ENCODE assay signal across 8 cellular contexts in genomic region chr15:59688888-59689625, GRCh38. TPM values are rescaled to one million over a fixed set of nuclear protein-coding genes. Genes with fewer than 3 reads are reported as not detected.
A peak's percentile ranks its signal among the peaks of the same experiment; 100 is the strongest.
DNase-seq lines count a peak whose midpoint lies in the region; ATAC-seq and TF ChIP-seq lines count a peak whose summit lies in the region.

A gene with protein sequence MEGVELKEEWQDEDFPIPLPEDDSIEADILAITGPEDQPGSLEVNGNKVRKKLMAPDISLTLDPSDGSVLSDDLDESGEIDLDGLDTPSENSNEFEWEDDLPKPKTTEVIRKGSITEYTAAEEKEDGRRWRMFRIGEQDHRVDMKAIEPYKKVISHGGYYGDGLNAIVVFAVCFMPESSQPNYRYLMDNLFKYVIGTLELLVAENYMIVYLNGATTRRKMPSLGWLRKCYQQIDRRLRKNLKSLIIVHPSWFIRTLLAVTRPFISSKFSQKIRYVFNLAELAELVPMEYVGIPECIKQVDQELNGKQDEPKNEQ (minus strand): TSS chr15:59689320. CDS start chr15:59682457, 6,863 bp downstream.

- peak within 1 kb of the TSS; percentile 86 to 93 for H3K4me3 ChIP-seq in ascending aorta
- peak within 1 kb of the TSS; percentile 83 for H3K4me3 ChIP-seq in right cardiac atrium (ENCODE audit: low read length)
- peak within 1 kb of the TSS; percentile 92 to 100 for H3K4me3 ChIP-seq in vagina

- H3K4me1 ChIP-seq in ascending aorta, result peaks cover 0 to 19% of the 10 kb centered on the region in 2 donors
- H3K4me1 ChIP-seq in right cardiac atrium (ENCODE audit: control insufficient read depth, insufficient read depth, low read length), result peaks cover 5% of the 10 kb centered on the region
- peaks cover 48% of the 10 kb centered on the region for H3K4me1 ChIP-seq in vagina

- ATAC-seq in GM18498 (IDR thresholded peaks at IDR 0.05; ENCODE audit: unreplicated experiment) (peak; percentile 87), HG02938 (IDR thresholded peaks at IDR 0.05; ENCODE audit: unreplicated experiment) (peak; percentile 79), right cardiac atrium (peak; percentile 98 to 99)

- peaks cover 36% of the 10 kb centered on the region for H3K4me1 Mint-ChIP-seq in T-helper 2 cell treated with Interferon-gamma antibody and Interleukin-4, amounts not matched to agents 5 μg/mL and 100 μg/mL, for 36 hours (ENCODE audit: low read depth)

- no peaks in the 10 kb centered on the region for H3K27me3 Mint-ChIP-seq in T-helper 2 cell treated with Interferon-gamma antibody and Interleukin-4, amounts not matched to agents 5 μg/mL and 100 μg/mL, for 36 hours (ENCODE audit: low read depth)

- TF ChIP-seq CTCF in ascending aorta (IDR thresholded peaks at IDR 0.05) (peak in 1 of 3 experiments; percentile 2), vagina (IDR thresholded peaks at IDR 0.05) (no peak)

- DNase-seq in NCI-H1930 (lab: John Stamatoyannopoulos, UW), result peak; percentile 88 to 91
- DNase-seq in T-helper 2 cell treated with Interferon-gamma antibody and Interleukin-4, amounts not matched to agents 5 μg/mL and 100 μg/mL, for 36 hours (ENCODE audit: low spot score), result peak; percentile 96
- peak; percentile 97 to 100 for DNase-seq in ascending aorta (ENCODE audit: low spot score in 2 of 2)
- DNase-seq in right cardiac atrium, result peak; percentile 100
- peak; percentile 94 for DNase-seq in putamen (ENCODE audit: low spot score)
- DNase-seq in vagina (ENCODE audit: extremely low spot score in 2 of 2), result peak; percentile 98 to 99

- whole genome bisulfite sequencing in right cardiac atrium, result under 1% methylated on average over 74 of the region's 74 CpGs

- peaks cover 21% of the 10 kb centered on the region for H3K36me3 Mint-ChIP-seq in T-helper 2 cell treated with Interferon-gamma antibody and Interleukin-4, amounts not matched to agents 5 μg/mL and 100 μg/mL, for 36 hours (ENCODE audit: low read depth)

- peak within 1 kb of the TSS; percentile 93 for H3K27ac Mint-ChIP-seq in T-helper 2 cell treated with Interferon-gamma antibody and Interleukin-4, amounts not matched to agents 5 μg/mL and 100 μg/mL, for 36 hours

- H3K9me3 Mint-ChIP-seq in T-helper 2 cell treated with Interferon-gamma antibody and Interleukin-4, amounts not matched to agents 5 μg/mL and 100 μg/mL, for 36 hours, result no peaks in the 10 kb centered on the region

- TF ChIP-seq POLR2A in vagina (IDR thresholded peaks at IDR 0.05), result peak; percentile 8 to 70

- H3K36me3 ChIP-seq in ascending aorta (peaks cover 0 to 4% of the 10 kb centered on the region in 2 donors), vagina (peaks cover 0 to 7% of the 10 kb centered on the region in 2 donors)

- H3K27me3 ChIP-seq in ascending aorta, result no peaks in the 10 kb centered on the region
- H3K27me3 ChIP-seq in right cardiac atrium (ENCODE audit: control insufficient read depth, insufficient read depth), result no peaks in the 10 kb centered on the region
- no peaks in the 10 kb centered on the region for H3K27me3 ChIP-seq in vagina

- intact Hi-C loops in ascending aorta (cut with DNase I) (loop anchor here (1.0 to 10.0 kb wide), 2 partner anchors 32 to 786 kb away; partner anchors contain the start of genes GTF2A2 and ICE2), right cardiac atrium (cut with DNase I) (no loop called here), vagina (cut with DNase I) (no loop called here)

- H3K4me3 Mint-ChIP-seq in T-helper 2 cell treated with Interferon-gamma antibody and Interleukin-4, amounts not matched to agents 5 μg/mL and 100 μg/mL, for 36 hours, result peak within 1 kb of the TSS; percentile 94

- H3K9me3 ChIP-seq in ascending aorta, result no peaks in the 10 kb centered on the region
- H3K9me3 ChIP-seq in right cardiac atrium (ENCODE audit: control insufficient read depth, low read length), result no peaks in the 10 kb centered on the region
- H3K9me3 ChIP-seq in vagina, result no peaks in the 10 kb centered on the region

- H3K27ac ChIP-seq in ascending aorta (peak within 1 kb of the TSS; percentile 96 to 99), right cardiac atrium (ENCODE audit: low read length) (peak within 1 kb of the TSS; percentile 97), vagina (peak within 1 kb of the TSS; percentile 99)

RNA-seq across cellular contexts. Expression of the gene that starts here (rescaled TPM):
- 60.1 TPM for total RNA-seq in ascending aorta
- 10 to 100 TPM; 72.2 to 85.8 (median 82.5) TPM for total RNA-seq in right cardiac atrium
- 62.8 TPM for polyA plus RNA-seq in right cardiac atrium
- total RNA-seq in vagina, result 83.2 TPM

Comparison
In these comparisons a context has a peak if more than half of its experiments do, and no peak if none do; other contexts are left out.
1. Peak in every context shown above with its lines: DNase-seq, ATAC-seq, H3K4me3 ChIP-seq and H3K27ac ChIP-seq.